ENCODE assay signal across 11 cellular contexts in genomic region chr15:28992996-28993719, GRCh38.
DNase-seq lines count a peak whose midpoint lies in the region; ATAC-seq and TF ChIP-seq lines count a peak whose summit lies in the region.
"Had no signal": no experiment of that assay in that cellular context is flagged by ENCODE, and none has a peak within 500 bp of the region (broad histone marks: within the 10 kb centered on the region; RNA-seq: fewer than 3 reads in every experiment).

No MANE protein-coding gene starts in this region.

- no peak for TF ChIP-seq CTCF in lower leg skin (IDR thresholded peaks at IDR 0.05)

- H3K4me3 Mint-ChIP-seq in activated T-cell treated with anti-CD3 and anti-CD28 coated beads, Interleukin-2, amount 50 U/mL, for 72 hours = peak overlapping the region in 1 of 2 donors; percentile 37

- H3K27ac Mint-ChIP-seq in activated T-cell treated with anti-CD3 and anti-CD28 coated beads, Interleukin-2, amount 50 U/mL, for 72 hours = peak overlapping the region; percentile 33

- DNase-seq in activated T-cell treated with anti-CD3 and anti-CD28 coated beads, Interleukin-2, amount 50 U/mL, for 72 hours = no peak
- DNase-seq in activated T-cell treated with anti-CD3 and anti-CD28 coated beads for 4 hours (no peak), caudate nucleus (lab: John Stamatoyannopoulos, UW) (peak in 14 of 61 donors; percentile 32 to 69 (median 52)), inferior parietal cortex (ENCODE audit: extremely low spot score) (peak; percentile 78), substantia nigra (lab: John Stamatoyannopoulos, UW) (peak in 19 of 49 donors; percentile 46 to 79 (median 62)), NCI-H1417 (lab: John Stamatoyannopoulos, UW) (no peak), lower leg skin (ENCODE audit: low spot score in 2 of 2) (no peak), NCI-H128 (lab: John Stamatoyannopoulos, UW; ENCODE audit: unreplicated experiment) (no peak)
- DNase-seq: body of pancreas, DMS 273 treated with DMSO at 0.1 percent for 48 hours, NCI-H446 treated with DMSO at 0.1 percent for 48 hours had no signal

- H3K27me3 Mint-ChIP-seq in activated T-cell treated with anti-CD3 and anti-CD28 coated beads, Interleukin-2, amount 50 U/mL, for 72 hours (ENCODE audit: low read depth) = no peaks in the 10 kb centered on the region

- peaks cover 11% of the 10 kb centered on the region for H3K4me1 Mint-ChIP-seq in activated T-cell treated with anti-CD3 and anti-CD28 coated beads, Interleukin-2, amount 50 U/mL, for 72 hours (ENCODE audit: low read depth)

- H3K4me3 ChIP-seq in lower leg skin (ENCODE audit: low read depth, poor library complexity, severe bottlenecking) = no peak overlapping the region
- H3K4me3 ChIP-seq: body of pancreas had no signal

- intact Hi-C loops in lower leg skin (cut with DNase I; ENCODE audit: low total_unique reads) = no loop called here

- WGBS in lower leg skin, 2 donors = 58 to 66% methylated on average over 12 of the region's 12 CpGs

- no peaks in the 10 kb centered on the region for H3K36me3 Mint-ChIP-seq in activated T-cell treated with anti-CD3 and anti-CD28 coated beads, Interleukin-2, amount 50 U/mL, for 72 hours (ENCODE audit: insufficient read depth in 2 of 2)

- H3K27ac ChIP-seq in caudate nucleus (ENCODE audit: low read depth, low read length) (peak overlapping the region; percentile 94), substantia nigra (ENCODE audit: low read depth, low read length, poor library complexity, severe bottlenecking) (peak overlapping the region; percentile 98)
- H3K27ac ChIP-seq: body of pancreas had no signal

- H3K9me3 Mint-ChIP-seq in activated T-cell treated with anti-CD3 and anti-CD28 coated beads, Interleukin-2, amount 50 U/mL, for 72 hours = no peaks in the 10 kb centered on the region

- no peak for ATAC-seq in activated T-cell treated with anti-CD3 and anti-CD28 coated beads, Interleukin-2, amount 50 U/mL, for 72 hours (replicated peaks in 1 of 2)
- ATAC-seq: body of pancreas had no signal

- TF ChIP-seq POLR2A in lower leg skin (IDR thresholded peaks at IDR 0.05) = no peak
